ENCODE assay signal across 10 cellular contexts in the genomic region with DNA sequence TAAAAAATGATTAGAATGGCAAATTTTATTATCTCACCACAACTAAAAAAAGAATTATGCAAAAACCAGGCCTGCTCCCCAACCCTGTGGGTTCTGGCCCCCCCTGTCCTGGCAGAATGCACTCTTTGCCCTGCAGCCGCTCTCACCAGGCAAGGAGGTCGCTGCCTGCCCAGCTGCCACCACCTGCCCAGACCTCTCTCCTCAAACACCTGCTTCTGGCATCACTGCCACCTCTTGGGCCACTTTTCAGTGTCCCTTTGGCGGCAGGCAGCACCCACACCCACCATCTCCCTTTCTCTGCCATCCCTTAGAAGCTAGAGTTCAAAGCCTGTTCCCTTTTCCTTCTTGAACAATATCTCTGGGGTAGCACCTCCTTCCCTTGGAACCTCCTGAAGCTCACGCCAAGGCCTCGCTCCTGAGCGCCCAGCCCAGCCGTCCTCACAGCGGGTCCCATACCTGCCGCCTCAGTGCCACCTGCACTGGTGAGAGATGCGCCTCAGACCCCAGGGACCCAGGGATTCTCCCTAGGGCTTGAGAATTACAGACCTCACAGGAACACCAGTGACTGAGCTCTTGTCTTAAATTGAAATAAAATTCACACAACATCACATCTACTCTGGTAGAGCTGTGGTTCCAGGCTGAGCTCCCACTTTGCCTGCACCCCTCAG. TPM values are rescaled to one million over a fixed set of nuclear protein-coding genes. Genes with fewer than 3 reads are reported as not detected.
DNase-seq lines count a peak whose midpoint lies in the region; ATAC-seq and TF ChIP-seq lines count a peak whose summit lies in the region.
"Had no signal": no experiment of that assay in that cellular context is flagged by ENCODE, and none has a peak within 500 bp of the region (broad histone marks: within the 10 kb centered on the region; RNA-seq: fewer than 3 reads in every experiment).

No MANE protein-coding gene starts in this region.

- peaks cover 17% of the 10 kb centered on the region for H3K4me1 Mint-ChIP-seq in activated CD8-positive, alpha-beta memory T cell treated with anti-CD3 and anti-CD28 coated beads, Interleukin-2, amount 10 ng/mL, durations not matched to agents 7 days and 5 days
- H3K4me1 Mint-ChIP-seq in central memory CD8-positive, alpha-beta T cell = peaks cover 36% of the 10 kb centered on the region
- peaks cover 3% of the 10 kb centered on the region for H3K4me1 Mint-ChIP-seq in neural progenitor cell

- H3K9me3 ChIP-seq in MM.1S (replicated peaks; ENCODE audit: insufficient read depth, low read length) = no peaks in the 10 kb centered on the region
- H3K9me3 ChIP-seq in spleen = no peaks in the 10 kb centered on the region
- H3K9me3 ChIP-seq in neural progenitor cell (ENCODE audit: low read depth) = no peaks in the 10 kb centered on the region
- H3K9me3 ChIP-seq: ovary had no signal

- no peaks in the 10 kb centered on the region for H3K27me3 ChIP-seq in MM.1S (replicated peaks; ENCODE audit: insufficient read depth, low read length)
- no peaks in the 10 kb centered on the region for H3K27me3 ChIP-seq in spleen (replicated peaks in 1 of 7)
- H3K27me3 ChIP-seq in neural progenitor cell = no peaks in the 10 kb centered on the region
- H3K27me3 ChIP-seq: ovary had no signal

- H3K4me2 ChIP-seq in MM.1S (ENCODE audit: low read depth, low read length) (no peak overlapping the region), neural progenitor cell (no peak overlapping the region)

- no peaks in the 10 kb centered on the region for H3K9me2 ChIP-seq in MM.1S (replicated peaks; ENCODE audit: insufficient read depth, low read length)

- no peak for ATAC-seq in activated CD8-positive, alpha-beta memory T cell treated with anti-CD3 and anti-CD28 coated beads, Interleukin-2, amount 10 ng/mL, durations not matched to agents 7 days and 5 days
- ATAC-seq in central memory CD8-positive, alpha-beta T cell (replicated peaks; ENCODE audit: extremely low read depth, poor library complexity, severe bottlenecking) = no peak
- ATAC-seq in HG02938 (IDR thresholded peaks at IDR 0.05; ENCODE audit: unreplicated experiment) = no peak

- no peak overlapping the region for H3K9ac ChIP-seq in MM.1S (ENCODE audit: low read length)
- H3K9ac ChIP-seq in neural progenitor cell = no peak overlapping the region

- intact Hi-C loops in spleen (cut with DNase I; ENCODE audit: low total_unique reads) = no loop called here

- H3K27ac ChIP-seq in MM.1S (ENCODE audit: low read length) (no peak overlapping the region), spleen (peak overlapping the region; percentile 45 to 87 (median 78)), neural progenitor cell (no peak overlapping the region)
- H3K27ac ChIP-seq: ovary had no signal

- H3K36me3 Mint-ChIP-seq in activated CD8-positive, alpha-beta memory T cell treated with anti-CD3 and anti-CD28 coated beads, Interleukin-2, amount 10 ng/mL, durations not matched to agents 7 days and 5 days = peaks cover 18% of the 10 kb centered on the region
- H3K36me3 Mint-ChIP-seq in central memory CD8-positive, alpha-beta T cell (ENCODE audit: insufficient read depth) = peaks cover 28% of the 10 kb centered on the region
- peaks cover 20% of the 10 kb centered on the region for H3K36me3 Mint-ChIP-seq in neural progenitor cell

- H3K9me3 Mint-ChIP-seq in activated CD8-positive, alpha-beta memory T cell treated with anti-CD3 and anti-CD28 coated beads, Interleukin-2, amount 10 ng/mL, durations not matched to agents 7 days and 5 days (ENCODE audit: low read depth) = no peaks in the 10 kb centered on the region
- no peaks in the 10 kb centered on the region for H3K9me3 Mint-ChIP-seq in central memory CD8-positive, alpha-beta T cell
- H3K9me3 Mint-ChIP-seq in neural progenitor cell = no peaks in the 10 kb centered on the region

- H3F3A ChIP-seq in MM.1S (ENCODE audit: insufficient read depth, low read length) (no peaks in the 10 kb centered on the region), neural progenitor cell (ENCODE audit: low read depth) (peaks cover 5% of the 10 kb centered on the region)

- H2AFZ ChIP-seq in MM.1S (ENCODE audit: low read length) (no peak overlapping the region), neural progenitor cell (replicated peaks) (no peak overlapping the region)

- H3K36me3 ChIP-seq in MM.1S (replicated peaks; ENCODE audit: insufficient read depth, low read length) (peaks cover 4% of the 10 kb centered on the region; the same call in 1 of the 2 replicates), spleen (peaks cover 0 to 99% (median 62%) of the 10 kb centered on the region in 6 donors), neural progenitor cell (no peaks in the 10 kb centered on the region)
- H3K36me3 ChIP-seq: ovary had no signal

- TF ChIP-seq CTCF in MM.1S (IDR thresholded peaks at IDR 0.05; ENCODE audit: low read length) = no peak
- TF ChIP-seq CTCF in spleen (IDR thresholded peaks at IDR 0.05 in 8 of 11, conservative IDR thresholded peaks at IDR 0.05 in 3 of 11) = no peak
- TF ChIP-seq CTCF in neural progenitor cell (IDR thresholded peaks at IDR 0.05) = no peak

- H3K27me3 Mint-ChIP-seq in activated CD8-positive, alpha-beta memory T cell treated with anti-CD3 and anti-CD28 coated beads, Interleukin-2, amount 10 ng/mL, durations not matched to agents 7 days and 5 days = no peaks in the 10 kb centered on the region
- H3K27me3 Mint-ChIP-seq in central memory CD8-positive, alpha-beta T cell = no peaks in the 10 kb centered on the region
- H3K27me3 Mint-ChIP-seq in neural progenitor cell (ENCODE audit: insufficient read depth, low read depth) = peaks cover 3% of the 10 kb centered on the region

- CTCF ChIA-PET in activated CD8-positive, alpha-beta memory T cell treated with anti-CD3 and anti-CD28 coated beads, Interleukin-2, amount 10 ng/mL, durations not matched to agents 7 days and 5 days (lab: Charles Lee) = interaction anchor here (1.1 to 1.8 kb wide), 3 partner anchors 12 to 30 kb away, joined by 3 to 7 read pairs (median 4); no protein-coding TSS in a partner anchor

- TF ChIP-seq POLR2A in spleen (IDR thresholded peaks at IDR 0.05) = no peak

- H3K4me1 ChIP-seq in MM.1S (ENCODE audit: low read length) (no peaks in the 10 kb centered on the region), spleen (peaks cover 19 to 95% (median 71%) of the 10 kb centered on the region in 6 donors), neural progenitor cell (no peaks in the 10 kb centered on the region)

- H3K4me3 ChIP-seq in MM.1S (ENCODE audit: low read length) = no peak overlapping the region
- H3K4me3 ChIP-seq in spleen = peak overlapping the region in 2 of 8 donors; percentile 4 to 40
- H3K4me3 ChIP-seq in neural progenitor cell = no peak overlapping the region
- H3K4me3 ChIP-seq: ovary had no signal

- H4K20me1 ChIP-seq in MM.1S (ENCODE audit: insufficient read depth, low read length) (no peaks in the 10 kb centered on the region), neural progenitor cell (ENCODE audit: low read depth) (no peaks in the 10 kb centered on the region)

- no peak for DNase-seq in activated CD8-positive, alpha-beta memory T cell treated with anti-CD3 and anti-CD28 coated beads, Interleukin-2, amount 10 ng/mL, durations not matched to agents 7 days and 5 days
- no peak for DNase-seq in activated CD8-positive, alpha-beta memory T cell treated with anti-CD3 and anti-CD28 coated beads, Interleukin-2, amount 50 U/mL, for 48 hours
- DNase-seq in MM.1S (peak; percentile 20), spleen (peak; percentile 85), SKM-1 (lab: John Stamatoyannopoulos, UW; ENCODE audit: unreplicated experiment) (no peak), neural progenitor cell (ENCODE audit: low spot score) (no peak)
- DNase-seq in central memory CD8-positive, alpha-beta T cell (ENCODE audit: low spot score in 2 of 2) = no peak
- DNase-seq: NCI-H345 had no signal

- peak overlapping the region; percentile 70 for H3K27ac Mint-ChIP-seq in activated CD8-positive, alpha-beta memory T cell treated with anti-CD3 and anti-CD28 coated beads, Interleukin-2, amount 10 ng/mL, durations not matched to agents 7 days and 5 days
- H3K27ac Mint-ChIP-seq in central memory CD8-positive, alpha-beta T cell (ENCODE audit: low read depth) = peak overlapping the region; percentile 89
- no peak overlapping the region for H3K27ac Mint-ChIP-seq in neural progenitor cell

- WGBS in spleen, 5 donors = 67 to 78% (median 76%) methylated on average over 10 of the region's 10 CpGs

- H3K4me3 Mint-ChIP-seq in activated CD8-positive, alpha-beta memory T cell treated with anti-CD3 and anti-CD28 coated beads, Interleukin-2, amount 10 ng/mL, durations not matched to agents 7 days and 5 days = no peak overlapping the region
- H3K4me3 Mint-ChIP-seq in central memory CD8-positive, alpha-beta T cell = no peak overlapping the region
- H3K4me3 Mint-ChIP-seq in neural progenitor cell = no peak overlapping the region

- H3K79me2 ChIP-seq in MM.1S (ENCODE audit: low read length) = no peaks in the 10 kb centered on the region
- H3K79me2 ChIP-seq in neural progenitor cell (ENCODE audit: low read depth) = no peaks in the 10 kb centered on the region

RNA-seq across cellular contexts. Expression of gene SGSM3, which starts 44.6 kb away (rescaled TPM):
- 10 to 100 TPM; 57.6 to 86.3 TPM for total RNA-seq in activated CD8-positive, alpha-beta memory T cell treated with anti-CD3 and anti-CD28 coated beads, Interleukin-2, amount 10 ng/mL, durations not matched to agents 7 days and 5 days
- total RNA-seq in spleen = 10 to 100 TPM; 56.3 to 99.3 (median 88.2) TPM
- polyA plus RNA-seq in spleen = 100 to 1,000 TPM; 100 to 176 (median 161) TPM
- 55.2 and 127 TPM in 2 replicates for total RNA-seq in neural progenitor cell (ENCODE audit: low replicate concordance)

Comparison
In these comparisons a context has a peak if more than half of its experiments do, and no peak if none do; other contexts are left out.
1. DNase-seq: peak in MM.1S (single experiment) and spleen (single experiment); none in activated CD8-positive, alpha-beta memory T cell treated with anti-CD3 and anti-CD28 coated beads, Interleukin-2, amount 10 ng/mL, durations not matched to agents 7 days and 5 days (single experiment), activated CD8-positive, alpha-beta memory T cell treated with anti-CD3 and anti-CD28 coated beads, Interleukin-2, amount 50 U/mL, for 48 hours (single experiment), central memory CD8-positive, alpha-beta T cell (0 of 2), SKM-1 (single experiment) and neural progenitor cell (single experiment).
2. H3K27ac ChIP-seq: peak in spleen (8 of 8); none in MM.1S (single experiment) and neural progenitor cell (single experiment).